Comparison of ENCODE assay signal across 8 cellular contexts in the genomic region with DNA sequence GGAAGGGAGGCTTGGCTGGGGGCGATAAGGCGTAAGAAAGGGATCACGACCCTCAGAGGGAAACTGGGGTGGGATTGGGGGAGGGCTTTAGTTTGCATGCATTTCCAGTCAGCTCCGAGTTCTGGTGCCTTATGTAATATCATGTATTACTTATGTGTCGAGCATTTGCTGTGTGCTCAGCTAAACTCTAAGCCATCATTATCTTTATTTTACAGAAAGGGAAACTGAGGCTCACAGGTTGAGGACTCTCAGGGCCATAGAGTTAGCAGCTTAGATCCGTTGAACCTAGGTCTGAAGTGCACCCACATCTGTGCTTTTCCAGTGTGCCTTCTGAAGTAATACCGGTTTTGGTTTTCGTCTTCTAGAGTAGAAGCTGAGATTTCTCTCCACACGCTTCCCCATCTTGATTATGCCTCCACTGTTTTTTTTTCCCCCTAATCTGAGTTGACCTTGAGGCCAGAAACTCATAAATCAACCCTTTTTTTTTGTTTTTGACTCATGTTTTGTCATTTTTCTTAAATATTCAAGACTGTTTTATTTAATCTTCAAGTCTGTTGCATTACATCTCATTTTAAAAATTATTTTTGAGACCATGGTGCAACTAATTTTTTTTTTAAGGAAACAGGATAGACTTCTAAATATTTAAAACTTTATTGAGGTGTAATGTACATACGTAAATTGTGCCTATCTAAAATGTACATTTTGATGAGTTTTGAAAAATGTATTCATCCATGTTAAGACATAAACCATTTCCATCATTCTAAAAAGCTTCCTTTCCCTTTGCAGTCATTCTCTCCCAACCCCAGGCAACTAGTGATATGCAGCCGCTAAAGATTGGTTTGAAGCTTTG. TPM values are rescaled to one million over a fixed set of nuclear protein-coding genes. Genes with fewer than 3 reads are reported as not detected.
A peak's percentile ranks its signal among the peaks of the same experiment; 100 is the strongest.
DNase-seq lines count a peak whose midpoint lies in the region; ATAC-seq and TF ChIP-seq lines count a peak whose summit lies in the region.

No MANE protein-coding gene starts in this region.

- H3K4me3 Mint-ChIP-seq in endothelial cell (ENCODE audit: unreplicated experiment): peak overlapping the region; percentile 100

- H3K4me3 ChIP-seq in PC-3 (ENCODE audit: low read length) (peak overlapping the region; percentile 99), osteoblast (ENCODE audit: insufficient read depth, low read length) (peak overlapping the region; percentile 89)

- H3K27ac ChIP-seq in PC-3 (ENCODE audit: low read length): peak overlapping the region; percentile 56
- peak overlapping the region; percentile 73 for H3K27ac ChIP-seq in osteoblast (ENCODE audit: low read depth, low read length)

- H4K20me1 ChIP-seq in PC-3 (ENCODE audit: low read length): no peaks in the 10 kb centered on the region
- H4K20me1 ChIP-seq in osteoblast (ENCODE audit: insufficient read depth, low read length): no peaks in the 10 kb centered on the region

- POLR2A ChIA-PET in PC-3 (lab: Charles Lee; ENCODE audit: unreplicated experiment): no interaction called here

- TF ChIP-seq CTCF in PC-3 (conservative IDR thresholded peaks at IDR 0.05; ENCODE audit: low read depth, low read length): no peak
- no peak for TF ChIP-seq CTCF in endothelial cell (IDR thresholded peaks at IDR 0.05; ENCODE audit: unreplicated experiment)
- no peak for TF ChIP-seq CTCF in osteoblast (IDR thresholded peaks at IDR 0.05; ENCODE audit: extremely low read depth, low read depth, low read length)

- intact Hi-C loops in PC-3 (cut with micrococcal nuclease): loop anchor here (2.0 kb wide), 1 partner anchor 24 kb away; no protein-coding TSS in a partner anchor

- ATAC-seq in PC-3: peak; percentile 5; the same call in 1 of the 2 replicates
- ATAC-seq in GM18520 (IDR thresholded peaks at IDR 0.05; ENCODE audit: unreplicated experiment): no peak

- CTCF ChIA-PET in PC-3 (lab: Charles Lee): no interaction called here

- H3K27ac Mint-ChIP-seq in endothelial cell (ENCODE audit: unreplicated experiment): peak overlapping the region; percentile 100

- H3K79me2 ChIP-seq in PC-3 (ENCODE audit: low read length) (peaks cover 53% of the 10 kb centered on the region), osteoblast (ENCODE audit: insufficient read depth, low read length) (peaks cover 57% of the 10 kb centered on the region)

- peak overlapping the region; percentile 93 for H3K9ac ChIP-seq in PC-3 (ENCODE audit: low read length)

- H3K27me3 ChIP-seq in PC-3 (ENCODE audit: low read length): no peaks in the 10 kb centered on the region
- H3K27me3 ChIP-seq in osteoblast (ENCODE audit: insufficient read depth, low read length): no peaks in the 10 kb centered on the region

- no peaks in the 10 kb centered on the region for H3K9me2 ChIP-seq in PC-3 (replicated peaks; ENCODE audit: low read length)

- peaks cover 27% of the 10 kb centered on the region for H3K4me1 Mint-ChIP-seq in endothelial cell (ENCODE audit: unreplicated experiment)

- H2AFZ ChIP-seq in PC-3 (ENCODE audit: low read length) (peak overlapping the region; percentile 86), osteoblast (ENCODE audit: low read length) (peak overlapping the region; percentile 99)

- peak overlapping the region; percentile 91 for H3K4me2 ChIP-seq in PC-3 (ENCODE audit: low read length)
- peak overlapping the region; percentile 82 for H3K4me2 ChIP-seq in osteoblast (ENCODE audit: insufficient read depth, low read length)

- H3F3A ChIP-seq in PC-3 (ENCODE audit: low read length, unreplicated experiment): no peaks in the 10 kb centered on the region

- no peaks in the 10 kb centered on the region for H3K9me3 Mint-ChIP-seq in endothelial cell (ENCODE audit: unreplicated experiment)

- H3K36me3 ChIP-seq in PC-3 (ENCODE audit: low read depth, low read length) (peaks cover 28% of the 10 kb centered on the region), osteoblast (ENCODE audit: insufficient read depth, low read length) (peaks cover 12% of the 10 kb centered on the region)

- H3K27me3 Mint-ChIP-seq in endothelial cell (ENCODE audit: unreplicated experiment): peaks cover 9% of the 10 kb centered on the region

- no peaks in the 10 kb centered on the region for H3K9me3 ChIP-seq in PC-3 (ENCODE audit: low read length)
- H3K9me3 ChIP-seq in osteoblast (ENCODE audit: low read depth, low read length): no peaks in the 10 kb centered on the region

- peak; percentile 57 for DNase-seq in DMS 273 (lab: John Stamatoyannopoulos, UW; ENCODE audit: unreplicated experiment)
- no peak for DNase-seq in DMS 273 treated with DMSO at 0.1 percent for 48 hours (lab: John Stamatoyannopoulos, UW)
- DNase-seq in PC-3: peak; percentile 3
- no peak for DNase-seq in endothelial cell (ENCODE audit: low spot score)
- peak; percentile 67 for DNase-seq in osteoblast (ENCODE audit: insufficient read length, low spot score, missing footprints)
- DNase-seq in AG20443 (ENCODE audit: low spot score): no peak
- no peak for DNase-seq in germinal center (ENCODE audit: low spot score)

- peaks cover 45% of the 10 kb centered on the region for H3K36me3 Mint-ChIP-seq in endothelial cell (ENCODE audit: low read depth, unreplicated experiment)

- TSS peak; percentile 71 for BruUV-seq in PC-3 (replicated peaks; lab: Mats Ljungman, UMichigan)

- peaks cover 3% of the 10 kb centered on the region; the same call in 1 of the 2 replicates for H3K4me1 ChIP-seq in PC-3 (ENCODE audit: insufficient read depth, low read length)
- H3K4me1 ChIP-seq in osteoblast (ENCODE audit: insufficient read depth, low read length): peaks cover 9% of the 10 kb centered on the region

RNA-seq across cellular contexts. Expression of gene CYB5B, which starts 0.7 kb away (rescaled TPM):
- 64.5 and 77.1 TPM in 2 replicates for total RNA-seq in PC-3 (2014; rRNA removed)
- 120 TPM for total RNA-seq in endothelial cell (ENCODE audit: unreplicated experiment)
- 67.7 and 84.0 TPM in 2 replicates for total RNA-seq in osteoblast

RNA-seq across cellular contexts. Expression of gene TERF2, which starts 39.4 kb away (rescaled TPM):
- total RNA-seq in PC-3 (2014; rRNA removed) (8.4 and 17.2 TPM in 2 replicates), endothelial cell (ENCODE audit: unreplicated experiment) (39.4 TPM), osteoblast (9.8 and 10.3 TPM in 2 replicates)

Comparison
In these comparisons a context has a peak if more than half of its experiments do, and no peak if none do; other contexts are left out.
1. DNase-seq: peak in DMS 273 (single experiment), PC-3 (single experiment) and osteoblast (single experiment); none in DMS 273 treated with DMSO at 0.1 percent for 48 hours (single experiment), endothelial cell (single experiment), AG20443 (single experiment) and germinal center (single experiment).